Comparison of ENCODE assay signal across 9 cellular contexts in the genomic region with DNA sequence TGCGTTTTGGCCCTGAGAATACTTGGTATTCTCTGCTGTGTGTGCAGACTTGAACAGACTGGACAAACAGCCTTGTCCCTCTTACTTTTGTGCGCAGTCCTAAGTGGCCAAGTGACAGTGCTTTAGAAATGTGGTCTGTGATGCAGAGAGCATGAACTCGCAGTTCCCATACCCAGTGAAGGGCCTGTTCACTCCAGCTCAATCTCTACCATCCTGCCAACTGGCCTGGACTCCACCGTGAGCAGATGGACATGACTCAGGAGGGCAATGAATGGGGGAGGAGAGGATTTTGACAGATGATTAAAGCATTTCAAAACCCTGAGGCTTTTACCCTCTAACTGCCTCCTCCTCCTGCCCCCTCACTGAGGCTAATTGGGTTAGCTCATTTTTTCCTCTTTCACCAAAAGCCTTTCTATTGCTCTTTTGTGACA.
A peak's percentile ranks its signal among the peaks of the same experiment; 100 is the strongest.
DNase-seq lines count a peak whose midpoint lies in the region; ATAC-seq, FAIRE-seq and TF ChIP-seq lines count a peak whose summit lies in the region.
"Had no signal": no experiment of that assay in that cellular context is flagged by ENCODE, and none has a peak within 500 bp of the region (broad histone marks: within the 10 kb centered on the region; RNA-seq: fewer than 3 reads in every experiment).

No MANE protein-coding gene starts in this region.

- peaks cover 5% of the 10 kb centered on the region for H3K36me3 Mint-ChIP-seq in activated naive CD8-positive, alpha-beta T cell treated with anti-CD3 and anti-CD28 coated beads for 36 hours

- H3K27ac Mint-ChIP-seq in activated naive CD8-positive, alpha-beta T cell treated with anti-CD3 and anti-CD28 coated beads for 36 hours: peak overlapping the region; percentile 34

- no peaks in the 10 kb centered on the region for H3K27me3 Mint-ChIP-seq in activated naive CD8-positive, alpha-beta T cell treated with anti-CD3 and anti-CD28 coated beads for 36 hours

- H3K4me1 ChIP-seq in right atrium auricular region (peaks cover 0 to 22% of the 10 kb centered on the region in 2 donors), thyroid gland (peaks cover 39 to 42% of the 10 kb centered on the region in 2 donors)

- peaks cover 5% of the 10 kb centered on the region for H3K4me1 Mint-ChIP-seq in activated naive CD8-positive, alpha-beta T cell treated with anti-CD3 and anti-CD28 coated beads for 36 hours

- H3K9me3 ChIP-seq in right atrium auricular region (no peaks in the 10 kb centered on the region), thyroid gland (no peaks in the 10 kb centered on the region)

- no peak for ATAC-seq in GM19452 (IDR thresholded peaks at IDR 0.05; ENCODE audit: unreplicated experiment)
- no peak for ATAC-seq in HG03139 (IDR thresholded peaks at IDR 0.05; ENCODE audit: unreplicated experiment)

- DNase-seq in NCI-H2029 (lab: John Stamatoyannopoulos, UW) (peak; percentile 24), NCI-H2029 treated with DMSO at 0.1 percent for 48 hours (lab: John Stamatoyannopoulos, UW) (no peak), right atrium auricular region (ENCODE audit: low spot score) (no peak), thyroid gland (peak; percentile 78 to 85), GM19239 (ENCODE audit: insufficient read length, low spot score) (no peak)
- DNase-seq in activated naive CD8-positive, alpha-beta T cell treated with anti-CD3 and anti-CD28 coated beads for 36 hours: no peak

- peak in 1 of 2 donors; percentile 30 for TF ChIP-seq POLR2A in thyroid gland (IDR thresholded peaks at IDR 0.05)

- H3K9me3 Mint-ChIP-seq in activated naive CD8-positive, alpha-beta T cell treated with anti-CD3 and anti-CD28 coated beads for 36 hours: no peaks in the 10 kb centered on the region

- H3K4me3 ChIP-seq in right atrium auricular region (no peak overlapping the region), thyroid gland (replicated peaks in 1 of 3) (no peak overlapping the region)

- intact Hi-C loops in thyroid gland (cut with DNase I): no loop called here

- H3K27me3 ChIP-seq in right atrium auricular region (no peaks in the 10 kb centered on the region), thyroid gland (no peaks in the 10 kb centered on the region)

- H3K36me3 ChIP-seq in right atrium auricular region (no peaks in the 10 kb centered on the region), thyroid gland (no peaks in the 10 kb centered on the region)

- TF ChIP-seq CTCF in right atrium auricular region (IDR thresholded peaks at IDR 0.05): no peak
- TF ChIP-seq CTCF in thyroid gland (IDR thresholded peaks at IDR 0.05): no peak

- 18 to 30% methylated on average over 4 of the region's 4 CpGs for WGBS in thyroid gland, 2 donors

- H3K27ac ChIP-seq in right atrium auricular region (peak overlapping the region; percentile 36 to 59), thyroid gland (peak overlapping the region; percentile 24 to 66 (median 40))

- H3K4me3 Mint-ChIP-seq in activated naive CD8-positive, alpha-beta T cell treated with anti-CD3 and anti-CD28 coated beads for 36 hours: no peak overlapping the region

- FAIRE-seq in GM19239 (lab: Jason Lieb, UNC): no peak
- FAIRE-seq: A204.1 had no signal

Comparison
In these comparisons a context has a peak if more than half of its experiments do, and no peak if none do; other contexts are left out.
1. DNase-seq: peak in NCI-H2029 (single experiment) and thyroid gland (2 of 2); none in NCI-H2029 treated with DMSO at 0.1 percent for 48 hours (single experiment), activated naive CD8-positive, alpha-beta T cell treated with anti-CD3 and anti-CD28 coated beads for 36 hours (single experiment), right atrium auricular region (single experiment) and GM19239 (single experiment).